ENCODE assay signal across 10 cellular contexts in the genomic region with DNA sequence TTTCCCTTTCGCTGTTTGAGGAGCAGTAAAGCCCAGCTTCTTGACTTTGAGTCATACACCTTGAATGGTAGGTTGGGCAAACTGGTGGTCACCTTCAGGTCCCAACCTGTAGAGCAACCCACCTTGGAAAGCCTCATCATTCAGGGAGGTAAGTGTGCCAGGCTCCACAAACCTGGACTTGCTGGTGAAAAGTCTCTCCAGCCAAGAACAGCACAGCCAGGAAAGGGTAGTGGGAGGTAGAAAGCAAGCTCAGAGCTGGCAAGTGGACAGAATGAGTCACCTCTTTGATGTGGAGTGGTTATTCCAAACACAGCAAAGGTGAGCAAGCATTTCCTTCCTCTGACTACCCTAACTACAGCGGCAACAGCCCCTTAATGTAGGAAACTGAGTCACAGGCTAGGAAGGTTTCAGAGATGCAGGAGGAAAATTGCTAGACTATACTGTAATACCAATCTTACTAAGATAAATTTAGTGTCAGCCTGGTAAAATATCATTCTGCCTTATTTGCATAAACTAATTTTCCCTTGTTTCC.
A peak's percentile ranks its signal among the peaks of the same experiment; 100 is the strongest.
DNase-seq lines count a peak whose midpoint lies in the region; ATAC-seq and TF ChIP-seq lines count a peak whose summit lies in the region.
"Had no signal": no experiment of that assay in that cellular context is flagged by ENCODE, and none has a peak within 500 bp of the region (broad histone marks: within the 10 kb centered on the region; RNA-seq: fewer than 3 reads in every experiment).

No MANE protein-coding gene starts in this region.

- H3K27me3 ChIP-seq in left lung, result no peaks in the 10 kb centered on the region

- H3K4me3 ChIP-seq in left lung, result no peak overlapping the region

- peak; percentile 94 for ATAC-seq in left lung
- no peak for ATAC-seq in HG02885 (IDR thresholded peaks at IDR 0.05; ENCODE audit: poor library complexity, unreplicated experiment)

- no peak overlapping the region for H3K27ac ChIP-seq in left lung

- H3K9me3 ChIP-seq in left lung, result no peaks in the 10 kb centered on the region

- TF ChIP-seq CTCF in left lung (IDR thresholded peaks at IDR 0.05), result no peak

- DNase-seq in NCI-H2196 (lab: John Stamatoyannopoulos, UW; ENCODE audit: unreplicated experiment), result peak; percentile 9
- no peak for DNase-seq in NCI-H2196 treated with DMSO at 0.1 percent for 48 hours (lab: John Stamatoyannopoulos, UW; ENCODE audit: unreplicated experiment)
- DNase-seq in activated T-helper 9 cell treated with anti-CD3 and anti-CD28 coated beads, Interleukin-2, amount 50 U/mL, for 16 hours (ENCODE audit: low read depth), result peak; percentile 10
- DNase-seq in left lung, result peak in 1 of 2 donors; percentile 56
- peak; percentile 2 for DNase-seq in stimulated activated CD8-positive, alpha-beta memory T cell treated with anti-CD3 and anti-CD28 coated beads, Interleukin-7, amount 100 ng/mL, for 24 hours (ENCODE audit: low read depth)
- no peak for DNase-seq in COLO829 (ENCODE audit: low spot score)
- no peak for DNase-seq in KG1 (lab: John Stamatoyannopoulos, UW)
- DNase-seq: aorta; NK-92 treated with Interleukin-12 subunit alpha and Interleukin-12 subunit beta, amount 100 ng/mL, for 24 hours had no signal

- no peaks in the 10 kb centered on the region for H3K36me3 ChIP-seq in left lung

- intact Hi-C loops in left lung (cut with DNase I), result no loop called here

- no peaks in the 10 kb centered on the region for H3K4me1 ChIP-seq in left lung

Comparison
In these comparisons a context has a peak if more than half of its experiments do, and no peak if none do; other contexts are left out.
1. DNase-seq: peak in NCI-H2196 (single experiment), activated T-helper 9 cell treated with anti-CD3 and anti-CD28 coated beads, Interleukin-2, amount 50 U/mL, for 16 hours (single experiment) and stimulated activated CD8-positive, alpha-beta memory T cell treated with anti-CD3 and anti-CD28 coated beads, Interleukin-7, amount 100 ng/mL, for 24 hours (single experiment); none in NCI-H2196 treated with DMSO at 0.1 percent for 48 hours (single experiment), COLO829 (single experiment) and KG1 (single experiment).